Comparison of ENCODE assay signal across 24 cellular contexts in genomic region chr9:129399301-129399990, GRCh38.
DNase-seq lines count a peak whose midpoint lies in the region; ATAC-seq and TF ChIP-seq lines count a peak whose summit lies in the region.
"Had no signal": no experiment of that assay in that cellular context is flagged by ENCODE, and none has a peak within 500 bp of the region (broad histone marks: within the 10 kb centered on the region; RNA-seq: fewer than 3 reads in every experiment).

No MANE protein-coding gene starts in this region.

- no peak overlapping the region for H3K9ac ChIP-seq in mesenchymal stem cell (ENCODE audit: low read length)
- H3K9ac ChIP-seq: KMS-11 had no signal

- H3K27ac ChIP-seq in HEK293 (ENCODE audit: extremely low read depth, low read depth, low read length) = no peak overlapping the region
- no peak overlapping the region for H3K27ac ChIP-seq in mesenchymal stem cell (ENCODE audit: low read length, poor library complexity, severe bottlenecking)
- H3K27ac ChIP-seq in brain microvascular endothelial cell = no peak overlapping the region
- H3K27ac ChIP-seq: esophagus muscularis mucosa, KMS-11, skin epidermis had no signal

- H3K36me3 Mint-ChIP-seq in stimulated activated effector memory CD8-positive, alpha-beta T cell treated with anti-CD3 and anti-CD28 coated beads, Interleukin-12 subunit alpha, Interleukin-12 subunit beta, amount 100 ng/mL, for 72 hours = no peaks in the 10 kb centered on the region
- H3K36me3 Mint-ChIP-seq: natural killer cell; stimulated activated naive B cell treated with anti-CD40 and anti-IgM and Interleukin-4, amounts not matched to agents 10 μg/mL and 1 μg/mL and 100 μg/mL, for 72 hours had no signal

- peak overlapping the region in 1 of 2 experiments; percentile 46 for H3K18ac ChIP-seq in mesenchymal stem cell (ENCODE audit: low read depth in 1 of 2, low read length in 2 of 2)

- H2AK5ac ChIP-seq in mesenchymal stem cell (ENCODE audit: low read length, severe bottlenecking) = no peak overlapping the region

- H2BK12ac ChIP-seq in mesenchymal stem cell (ENCODE audit: low read length in 2 of 2) = peak overlapping the region in 1 of 2 experiments; percentile 31

- H3K9me3 Mint-ChIP-seq in stimulated activated effector memory CD8-positive, alpha-beta T cell treated with anti-CD3 and anti-CD28 coated beads, Interleukin-12 subunit alpha, Interleukin-12 subunit beta, amount 100 ng/mL, for 72 hours = no peaks in the 10 kb centered on the region
- H3K9me3 Mint-ChIP-seq: activated naive CD4-positive, alpha-beta T cell treated with anti-CD3 and anti-CD28 coated beads for 36 hours; activated T-cell treated with anti-CD3 and anti-CD28 coated beads, Interleukin-2, amount 50 U/mL, for 4 hours; natural killer cell; stimulated activated naive B cell treated with anti-CD40 and anti-IgM and Interleukin-4, amounts not matched to agents 10 μg/mL and 1 μg/mL and 100 μg/mL, for 72 hours had no signal

- H3K4me1 ChIP-seq in HEK293 (ENCODE audit: control insufficient read depth, insufficient read depth, low read length) = no peaks in the 10 kb centered on the region
- H3K4me1 ChIP-seq in mesenchymal stem cell (ENCODE audit: control insufficient read depth, insufficient read depth, low read depth, low read length) = peaks cover 22% of the 10 kb centered on the region

- H3K4me3 ChIP-seq in HEK293 (ENCODE audit: low read depth, low read length) = no peak overlapping the region
- H3K4me3 ChIP-seq in mesenchymal stem cell (ENCODE audit: insufficient read depth in 1 of 2, low read depth in 1 of 2, low read length in 2 of 2) = no peak overlapping the region
- no peak overlapping the region for H3K4me3 ChIP-seq in brain microvascular endothelial cell (ENCODE audit: low read depth, low read length)
- H3K4me3 ChIP-seq: esophagus muscularis mucosa, skin epidermis had no signal

- CTCF ChIA-PET in HEK293 (lab: Yijun Ruan, JAX) = interaction anchor here (1.2 kb wide), 1 partner anchor 269 kb away, joined by 3 read pairs; no protein-coding TSS in a partner anchor

- H4K91ac ChIP-seq in mesenchymal stem cell (ENCODE audit: low read length) = peak overlapping the region; percentile 45

- no peak overlapping the region for H3K23ac ChIP-seq in mesenchymal stem cell (ENCODE audit: low read length in 2 of 2)

- no peak overlapping the region for H3K4ac ChIP-seq in mesenchymal stem cell (ENCODE audit: low read depth in 1 of 2, low read length in 2 of 2)

- no peaks in the 10 kb centered on the region for H3K79me1 ChIP-seq in mesenchymal stem cell (replicated peaks; ENCODE audit: low read length, poor library complexity, severe bottlenecking)

- no peak overlapping the region for H3K4me3 Mint-ChIP-seq in stimulated activated effector memory CD8-positive, alpha-beta T cell treated with anti-CD3 and anti-CD28 coated beads, Interleukin-12 subunit alpha, Interleukin-12 subunit beta, amount 100 ng/mL, for 72 hours
- H3K4me3 Mint-ChIP-seq: activated naive CD4-positive, alpha-beta T cell treated with anti-CD3 and anti-CD28 coated beads for 36 hours; activated T-cell treated with anti-CD3 and anti-CD28 coated beads, Interleukin-2, amount 50 U/mL, for 4 hours; natural killer cell; stimulated activated naive B cell treated with anti-CD40 and anti-IgM and Interleukin-4, amounts not matched to agents 10 μg/mL and 1 μg/mL and 100 μg/mL, for 72 hours had no signal

- H2BK15ac ChIP-seq in mesenchymal stem cell (ENCODE audit: low read depth, poor library complexity, severe bottlenecking) = peak overlapping the region; percentile 64

- in situ Hi-C loops in brain microvascular endothelial cell (cut with HindIII; ENCODE audit: low pct_ligation_motif_present, low sequenced_read_pairs) = no loop called here

- H3K14ac ChIP-seq in mesenchymal stem cell (ENCODE audit: low read length in 2 of 2) = no peak overlapping the region

- H3K4me1 Mint-ChIP-seq in stimulated activated effector memory CD8-positive, alpha-beta T cell treated with anti-CD3 and anti-CD28 coated beads, Interleukin-12 subunit alpha, Interleukin-12 subunit beta, amount 100 ng/mL, for 72 hours = no peaks in the 10 kb centered on the region

- POLR2A ChIA-PET in HEK293 (lab: Yijun Ruan, JAX) = no interaction called here

- H3K27ac Mint-ChIP-seq in stimulated activated effector memory CD8-positive, alpha-beta T cell treated with anti-CD3 and anti-CD28 coated beads, Interleukin-12 subunit alpha, Interleukin-12 subunit beta, amount 100 ng/mL, for 72 hours = peak overlapping the region; percentile 5
- H3K27ac Mint-ChIP-seq: activated naive CD4-positive, alpha-beta T cell treated with anti-CD3 and anti-CD28 coated beads for 36 hours; natural killer cell; progenitor cell of endocrine pancreas; stimulated activated naive B cell treated with anti-CD40 and anti-IgM and Interleukin-4, amounts not matched to agents 10 μg/mL and 1 μg/mL and 100 μg/mL, for 72 hours had no signal

- H2AFZ ChIP-seq in mesenchymal stem cell (ENCODE audit: low read depth, low read length) = no peak overlapping the region

- H3K4me2 ChIP-seq in mesenchymal stem cell (ENCODE audit: low read length, poor library complexity, severe bottlenecking) = no peak overlapping the region
- H3K4me2 ChIP-seq: KMS-11 had no signal

- 87% methylated on average over 16 of the region's 18 CpGs for WGBS in mesenchymal stem cell

- peak; percentile 30 for DNase-seq in dermis blood vessel endothelial cell
- no peak for DNase-seq in mesenchymal stem cell
- DNase-seq in stimulated activated effector memory CD8-positive, alpha-beta T cell treated with anti-CD3 and anti-CD28 coated beads, Interleukin-12 subunit alpha, Interleukin-12 subunit beta, amount 100 ng/mL, for 72 hours (ENCODE audit: low spot score in 2 of 2) = no peak
- no peak for DNase-seq in brain microvascular endothelial cell
- no peak for DNase-seq in left lobe of liver (ENCODE audit: low spot score)
- DNase-seq: activated CD4-positive, alpha-beta T cell treated with anti-CD3 and anti-CD28 coated beads for 1 hour; activated naive CD4-positive, alpha-beta T cell treated with anti-CD3 and anti-CD28 coated beads for 36 hours; activated T-cell treated with anti-CD3 and anti-CD28 coated beads, Interleukin-2, amount 50 U/mL, for 4 hours; anterior cingulate cortex; effector CD8-positive, alpha-beta T cell; GF-D8; hippocampal formation; natural killer cell; NCI-H187; NCI-H526 treated with DMSO at 0.1 percent for 48 hours; stimulated activated CD4-positive, alpha-beta T cell treated with anti-CD3 and anti-CD28 coated beads, Interleukin-2, amount 100 ng/mL, for 24 hours; stimulated activated naive B cell treated with anti-CD40 and anti-IgM and Interleukin-4, amounts not matched to agents 10 μg/mL and 1 μg/mL and 100 μg/mL, for 72 hours; SW 1271 had no signal

- no peak for ATAC-seq in stimulated activated effector memory CD8-positive, alpha-beta T cell treated with anti-CD3 and anti-CD28 coated beads, Interleukin-12 subunit alpha, Interleukin-12 subunit beta, amount 100 ng/mL, for 72 hours
- no peak for ATAC-seq in GM19395 (IDR thresholded peaks at IDR 0.05; ENCODE audit: unreplicated experiment)
- no peak for ATAC-seq in left lobe of liver
- ATAC-seq: activated T-cell treated with anti-CD3 and anti-CD28 coated beads, Interleukin-2, amount 50 U/mL, for 4 hours; natural killer cell had no signal

- no peak overlapping the region for H2BK120ac ChIP-seq in mesenchymal stem cell (ENCODE audit: low read depth, low read length)

- H3K36me3 ChIP-seq in HEK293 (ENCODE audit: control insufficient read depth in 2 of 2, insufficient read depth in 1 of 2, low read length in 2 of 2) = no peaks in the 10 kb centered on the region
- H3K36me3 ChIP-seq in mesenchymal stem cell (ENCODE audit: control insufficient read depth in 1 of 2, insufficient read depth in 2 of 2, low read depth in 1 of 2, low read length in 2 of 2) = no peaks in the 10 kb centered on the region
- H3K36me3 ChIP-seq in brain microvascular endothelial cell (replicated peaks) = no peaks in the 10 kb centered on the region
- H3K36me3 ChIP-seq: esophagus muscularis mucosa had no signal

- TF ChIP-seq CTCF in HEK293 (tag by site-specific recombination; IDR thresholded peaks at IDR 0.05) (no peak), brain microvascular endothelial cell (IDR thresholded peaks at IDR 0.05; ENCODE audit: low read depth, low read length, missing control alignments) (no peak)

- H4K8ac ChIP-seq in mesenchymal stem cell (ENCODE audit: low read length) = no peak overlapping the region

- H3K27me3 ChIP-seq in mesenchymal stem cell (ENCODE audit: control insufficient read depth in 1 of 2, insufficient read depth in 1 of 2, low read length in 2 of 2) (peaks cover 14 to 29% of the 10 kb centered on the region in 2 experiments), brain microvascular endothelial cell (replicated peaks) (peaks cover 3% of the 10 kb centered on the region)
- H3K27me3 ChIP-seq: esophagus muscularis mucosa had no signal

- H3K9me3 ChIP-seq in HEK293 (ENCODE audit: control insufficient read depth, insufficient read depth, low read depth, low read length) (no peaks in the 10 kb centered on the region), mesenchymal stem cell (ENCODE audit: control insufficient read depth, low read length) (peaks cover 16% of the 10 kb centered on the region)
- H3K9me3 ChIP-seq: esophagus muscularis mucosa had no signal

- H2BK5ac ChIP-seq in mesenchymal stem cell (ENCODE audit: low read depth, low read length, poor library complexity, severe bottlenecking) = no peak overlapping the region

TF ChIP-seq in HEK293, 187 proteins besides CTCF, POLR2A, EP300 and RAD21:
- TF ChIP-seq, protein P1, sequence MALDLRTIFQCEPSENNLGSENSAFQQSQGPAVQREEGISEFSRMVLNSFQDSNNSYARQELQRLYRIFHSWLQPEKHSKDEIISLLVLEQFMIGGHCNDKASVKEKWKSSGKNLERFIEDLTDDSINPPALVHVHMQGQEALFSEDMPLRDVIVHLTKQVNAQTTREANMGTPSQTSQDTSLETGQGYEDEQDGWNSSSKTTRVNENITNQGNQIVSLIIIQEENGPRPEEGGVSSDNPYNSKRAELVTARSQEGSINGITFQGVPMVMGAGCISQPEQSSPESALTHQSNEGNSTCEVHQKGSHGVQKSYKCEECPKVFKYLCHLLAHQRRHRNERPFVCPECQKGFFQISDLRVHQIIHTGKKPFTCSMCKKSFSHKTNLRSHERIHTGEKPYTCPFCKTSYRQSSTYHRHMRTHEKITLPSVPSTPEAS (tag by site-specific recombination; IDR thresholded peaks at IDR 0.05) = peak; percentile 84
- TF ChIP-seq ZNF146 (tag by site-specific recombination; IDR thresholded peaks at IDR 0.05) (no peak), ZIC2 (tag by site-specific recombination; IDR thresholded peaks at IDR 0.05) (peak; percentile 34; the same call in 1 of the 2 replicates)
